In genomic region chr1:100785399-100786082, GRCh38 we compare ENCODE assay signal across 1 cellular context.
TF ChIP-seq lines count a peak whose summit lies in the region.

No MANE protein-coding gene starts in this region.

TF ChIP-seq in K562, 482 proteins besides CTCF, POLR2A, EP300 and RAD21 (continued from another document and continues in another):
- TF ChIP-seq AFF4 (CRISPR knock-in tag; IDR thresholded peaks at IDR 0.05) (no peak), SFPQ (IDR thresholded peaks at IDR 0.05; ENCODE audit: low read depth, low read length) (no peak), BHLHE40 (IDR thresholded peaks at IDR 0.05; ENCODE audit: low read length) (0 out of 2 replicates have a peak, but pooled peaks have one; percentile 54), ZNF75A (CRISPR knock-in tag; IDR thresholded peaks at IDR 0.05) (no peak), RUNX1 (IDR thresholded peaks at IDR 0.05; ENCODE audit: low read depth) (peak; percentile 95; the same call in 1 of the 2 replicates), BDP1 (IDR thresholded peaks at IDR 0.05; ENCODE audit: insufficient read depth, insufficient read length) (no peak), ARID2 (IDR thresholded peaks at IDR 0.05) (no peak), ZNF551 (CRISPR knock-in tag; IDR thresholded peaks at IDR 0.05) (no peak), TEAD2 (tag; IDR thresholded peaks at IDR 0.05) (peak; percentile 95), ZSCAN29 (IDR thresholded peaks at IDR 0.05) (no peak), ZBTB33 (CRISPR knock-in tag; IDR thresholded peaks at IDR 0.05) (no peak), HIVEP1 (CRISPR knock-in tag; IDR thresholded peaks at IDR 0.05) (no peak), ETV6 (IDR thresholded peaks at IDR 0.05; ENCODE audit: borderline replicate concordance in 1 of 2, low read depth in 2 of 2, low read length in 1 of 2) (no peak), ETV6 (CRISPR knock-in tag; IDR thresholded peaks at IDR 0.05; ENCODE audit: borderline replicate concordance) (no peak), PTBP1 (IDR thresholded peaks at IDR 0.05; ENCODE audit: low read depth, low read length) (no peak), EGR1 (conservative IDR thresholded peaks at IDR 0.05) (no peak), TAF15 (IDR thresholded peaks at IDR 0.05; ENCODE audit: low read depth, low read length) (no peak), TRIM28 (IDR thresholded peaks at IDR 0.05) (no peak), NFE2 (IDR thresholded peaks at IDR 0.05; ENCODE audit: low read depth) (peak; percentile 32; the same call in 1 of the 2 replicates), JUND (IDR thresholded peaks at IDR 0.05; ENCODE audit: borderline replicate concordance, low read depth, low read length) (peak; percentile 67), JUND (tag; IDR thresholded peaks at IDR 0.05; ENCODE audit: borderline replicate concordance, low read depth, low read length) (no peak; the same call in 2 of the 3 replicates), HCFC1 (IDR thresholded peaks at IDR 0.05; ENCODE audit: low read depth, low read length) (no peak), GABPA (tag; conservative IDR thresholded peaks at IDR 0.05; ENCODE audit: low read depth) (no peak), MEF2D (tag; conservative IDR thresholded peaks at IDR 0.05; ENCODE audit: low read depth) (0 out of 2 replicates have a peak, but pooled peaks have one; percentile 42), RFX1 (IDR thresholded peaks at IDR 0.05) (no peak), HMG20B (CRISPR knock-in tag; IDR thresholded peaks at IDR 0.05) (no peak), ZNF146 (CRISPR knock-in tag; IDR thresholded peaks at IDR 0.05; ENCODE audit: unreplicated experiment) (no peak), SP2 (IDR thresholded peaks at IDR 0.05; ENCODE audit: extremely low read depth, low read depth, low read length, poor library complexity, severe bottlenecking) (no peak), KLF6 (CRISPR knock-in tag; IDR thresholded peaks at IDR 0.05; ENCODE audit: borderline replicate concordance) (no peak)
- TF ChIP-seq, protein P1, sequence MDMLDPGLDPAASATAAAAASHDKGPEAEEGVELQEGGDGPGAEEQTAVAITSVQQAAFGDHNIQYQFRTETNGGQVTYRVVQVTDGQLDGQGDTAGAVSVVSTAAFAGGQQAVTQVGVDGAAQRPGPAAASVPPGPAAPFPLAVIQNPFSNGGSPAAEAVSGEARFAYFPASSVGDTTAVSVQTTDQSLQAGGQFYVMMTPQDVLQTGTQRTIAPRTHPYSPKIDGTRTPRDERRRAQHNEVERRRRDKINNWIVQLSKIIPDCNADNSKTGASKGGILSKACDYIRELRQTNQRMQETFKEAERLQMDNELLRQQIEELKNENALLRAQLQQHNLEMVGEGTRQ (CRISPR knock-in tag; IDR thresholded peaks at IDR 0.05) = no peak
- TF ChIP-seq, protein P2, sequence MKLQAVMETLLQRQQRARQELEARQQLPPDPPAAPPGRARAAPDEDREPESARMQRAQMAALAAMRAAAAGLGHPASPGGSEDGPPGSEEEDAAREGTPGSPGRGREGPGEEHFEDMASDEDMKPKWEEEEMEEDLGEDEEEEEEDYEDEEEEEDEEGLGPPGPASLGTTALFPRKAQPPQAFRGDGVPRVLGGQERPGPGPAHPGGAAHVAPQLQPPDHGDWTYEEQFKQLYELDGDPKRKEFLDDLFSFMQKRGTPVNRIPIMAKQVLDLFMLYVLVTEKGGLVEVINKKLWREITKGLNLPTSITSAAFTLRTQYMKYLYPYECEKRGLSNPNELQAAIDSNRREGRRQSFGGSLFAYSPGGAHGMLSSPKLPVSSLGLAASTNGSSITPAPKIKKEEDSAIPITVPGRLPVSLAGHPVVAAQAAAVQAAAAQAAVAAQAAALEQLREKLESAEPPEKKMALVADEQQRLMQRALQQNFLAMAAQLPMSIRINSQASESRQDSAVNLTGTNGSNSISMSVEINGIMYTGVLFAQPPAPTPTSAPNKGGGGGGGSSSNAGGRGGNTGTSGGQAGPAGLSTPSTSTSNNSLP (IDR thresholded peaks at IDR 0.05; ENCODE audit: borderline replicate concordance, low read depth, low read length) = no peak
- TF ChIP-seq, protein P3, sequence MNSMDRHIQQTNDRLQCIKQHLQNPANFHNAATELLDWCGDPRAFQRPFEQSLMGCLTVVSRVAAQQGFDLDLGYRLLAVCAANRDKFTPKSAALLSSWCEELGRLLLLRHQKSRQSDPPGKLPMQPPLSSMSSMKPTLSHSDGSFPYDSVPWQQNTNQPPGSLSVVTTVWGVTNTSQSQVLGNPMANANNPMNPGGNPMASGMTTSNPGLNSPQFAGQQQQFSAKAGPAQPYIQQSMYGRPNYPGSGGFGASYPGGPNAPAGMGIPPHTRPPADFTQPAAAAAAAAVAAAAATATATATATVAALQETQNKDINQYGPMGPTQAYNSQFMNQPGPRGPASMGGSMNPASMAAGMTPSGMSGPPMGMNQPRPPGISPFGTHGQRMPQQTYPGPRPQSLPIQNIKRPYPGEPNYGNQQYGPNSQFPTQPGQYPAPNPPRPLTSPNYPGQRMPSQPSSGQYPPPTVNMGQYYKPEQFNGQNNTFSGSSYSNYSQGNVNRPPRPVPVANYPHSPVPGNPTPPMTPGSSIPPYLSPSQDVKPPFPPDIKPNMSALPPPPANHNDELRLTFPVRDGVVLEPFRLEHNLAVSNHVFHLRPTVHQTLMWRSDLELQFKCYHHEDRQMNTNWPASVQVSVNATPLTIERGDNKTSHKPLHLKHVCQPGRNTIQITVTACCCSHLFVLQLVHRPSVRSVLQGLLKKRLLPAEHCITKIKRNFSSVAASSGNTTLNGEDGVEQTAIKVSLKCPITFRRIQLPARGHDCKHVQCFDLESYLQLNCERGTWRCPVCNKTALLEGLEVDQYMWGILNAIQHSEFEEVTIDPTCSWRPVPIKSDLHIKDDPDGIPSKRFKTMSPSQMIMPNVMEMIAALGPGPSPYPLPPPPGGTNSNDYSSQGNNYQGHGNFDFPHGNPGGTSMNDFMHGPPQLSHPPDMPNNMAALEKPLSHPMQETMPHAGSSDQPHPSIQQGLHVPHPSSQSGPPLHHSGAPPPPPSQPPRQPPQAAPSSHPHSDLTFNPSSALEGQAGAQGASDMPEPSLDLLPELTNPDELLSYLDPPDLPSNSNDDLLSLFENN (IDR thresholded peaks at IDR 0.05; ENCODE audit: low read depth in 2 of 2, low read length in 2 of 2) = 0 out of 4 replicates have a peak, but pooled peaks of 1 of the 2 experiments have one; percentile 50
- TF ChIP-seq, protein P4, sequence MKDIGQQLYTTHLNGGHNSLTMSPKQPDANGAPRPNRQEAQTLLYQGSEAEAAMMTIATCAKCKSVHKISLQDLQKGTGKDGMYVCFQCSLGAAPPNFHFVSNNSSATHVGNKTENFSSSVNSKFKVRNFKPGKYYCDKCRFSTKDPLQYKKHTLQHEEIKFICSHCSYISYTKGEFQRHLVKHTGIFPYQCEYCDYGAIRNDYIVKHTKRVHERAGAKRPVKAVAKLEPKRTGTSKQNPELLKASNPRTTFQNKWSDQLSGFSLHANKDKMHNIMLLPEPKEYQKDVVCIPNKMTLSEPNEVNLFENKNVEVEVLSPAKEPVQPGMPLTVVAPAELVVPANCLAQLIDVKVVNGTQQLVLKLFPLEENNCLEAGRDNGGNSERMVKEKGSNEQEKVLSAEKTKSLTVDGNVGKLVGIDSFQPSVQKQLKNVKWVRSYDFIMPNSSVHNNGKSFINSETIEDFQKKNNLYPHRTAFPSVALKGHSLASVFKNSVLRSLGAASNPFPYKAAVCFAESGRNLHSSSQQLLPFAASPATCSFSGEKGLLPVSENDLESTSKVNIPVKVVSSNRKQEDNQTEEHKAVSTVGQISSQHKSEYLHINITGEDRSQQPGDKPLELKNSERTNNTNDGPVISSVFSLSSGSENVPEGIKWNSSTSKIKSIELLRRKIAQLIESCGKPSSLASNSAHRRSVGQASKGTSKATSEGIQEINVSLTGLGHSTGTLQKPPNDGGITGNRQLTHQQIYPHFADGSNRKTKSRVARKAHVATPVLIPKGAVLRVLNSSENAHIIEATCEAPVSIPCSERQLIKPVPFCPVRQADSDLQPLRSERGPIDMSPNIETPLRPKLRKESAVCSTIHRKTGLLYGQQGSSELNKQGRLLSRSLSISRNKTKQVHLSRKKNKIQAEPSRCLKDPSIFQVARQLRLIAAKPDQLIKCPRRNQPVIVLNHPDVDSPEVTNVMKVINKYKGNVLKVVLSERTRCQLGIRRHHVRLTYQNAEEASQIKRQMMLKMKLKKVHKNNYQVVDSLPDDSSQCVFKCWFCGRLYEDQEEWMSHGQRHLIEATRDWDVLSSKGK (CRISPR knock-in tag; IDR thresholded peaks at IDR 0.05) = no peak
- TF ChIP-seq, protein P5, sequence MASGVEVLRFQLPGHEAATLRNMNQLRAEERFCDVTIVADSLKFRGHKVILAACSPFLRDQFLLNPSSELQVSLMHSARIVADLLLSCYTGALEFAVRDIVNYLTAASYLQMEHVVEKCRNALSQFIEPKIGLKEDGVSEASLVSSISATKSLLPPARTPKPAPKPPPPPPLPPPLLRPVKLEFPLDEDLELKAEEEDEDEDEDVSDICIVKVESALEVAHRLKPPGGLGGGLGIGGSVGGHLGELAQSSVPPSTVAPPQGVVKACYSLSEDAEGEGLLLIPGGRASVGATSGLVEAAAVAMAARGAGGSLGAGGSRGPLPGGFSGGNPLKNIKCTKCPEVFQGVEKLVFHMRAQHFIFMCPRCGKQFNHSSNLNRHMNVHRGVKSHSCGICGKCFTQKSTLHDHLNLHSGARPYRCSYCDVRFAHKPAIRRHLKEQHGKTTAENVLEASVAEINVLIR (CRISPR knock-in tag; IDR thresholded peaks at IDR 0.05) = no peak
- TF ChIP-seq, protein P6, sequence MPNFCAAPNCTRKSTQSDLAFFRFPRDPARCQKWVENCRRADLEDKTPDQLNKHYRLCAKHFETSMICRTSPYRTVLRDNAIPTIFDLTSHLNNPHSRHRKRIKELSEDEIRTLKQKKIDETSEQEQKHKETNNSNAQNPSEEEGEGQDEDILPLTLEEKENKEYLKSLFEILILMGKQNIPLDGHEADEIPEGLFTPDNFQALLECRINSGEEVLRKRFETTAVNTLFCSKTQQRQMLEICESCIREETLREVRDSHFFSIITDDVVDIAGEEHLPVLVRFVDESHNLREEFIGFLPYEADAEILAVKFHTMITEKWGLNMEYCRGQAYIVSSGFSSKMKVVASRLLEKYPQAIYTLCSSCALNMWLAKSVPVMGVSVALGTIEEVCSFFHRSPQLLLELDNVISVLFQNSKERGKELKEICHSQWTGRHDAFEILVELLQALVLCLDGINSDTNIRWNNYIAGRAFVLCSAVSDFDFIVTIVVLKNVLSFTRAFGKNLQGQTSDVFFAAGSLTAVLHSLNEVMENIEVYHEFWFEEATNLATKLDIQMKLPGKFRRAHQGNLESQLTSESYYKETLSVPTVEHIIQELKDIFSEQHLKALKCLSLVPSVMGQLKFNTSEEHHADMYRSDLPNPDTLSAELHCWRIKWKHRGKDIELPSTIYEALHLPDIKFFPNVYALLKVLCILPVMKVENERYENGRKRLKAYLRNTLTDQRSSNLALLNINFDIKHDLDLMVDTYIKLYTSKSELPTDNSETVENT (CRISPR knock-in tag; IDR thresholded peaks at IDR 0.05) = no peak
- TF ChIP-seq, protein P7, sequence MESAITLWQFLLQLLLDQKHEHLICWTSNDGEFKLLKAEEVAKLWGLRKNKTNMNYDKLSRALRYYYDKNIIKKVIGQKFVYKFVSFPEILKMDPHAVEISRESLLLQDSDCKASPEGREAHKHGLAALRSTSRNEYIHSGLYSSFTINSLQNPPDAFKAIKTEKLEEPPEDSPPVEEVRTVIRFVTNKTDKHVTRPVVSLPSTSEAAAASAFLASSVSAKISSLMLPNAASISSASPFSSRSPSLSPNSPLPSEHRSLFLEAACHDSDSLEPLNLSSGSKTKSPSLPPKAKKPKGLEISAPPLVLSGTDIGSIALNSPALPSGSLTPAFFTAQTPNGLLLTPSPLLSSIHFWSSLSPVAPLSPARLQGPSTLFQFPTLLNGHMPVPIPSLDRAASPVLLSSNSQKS (CRISPR knock-in tag; IDR thresholded peaks at IDR 0.05) = no peak
